In the genomic region with DNA sequence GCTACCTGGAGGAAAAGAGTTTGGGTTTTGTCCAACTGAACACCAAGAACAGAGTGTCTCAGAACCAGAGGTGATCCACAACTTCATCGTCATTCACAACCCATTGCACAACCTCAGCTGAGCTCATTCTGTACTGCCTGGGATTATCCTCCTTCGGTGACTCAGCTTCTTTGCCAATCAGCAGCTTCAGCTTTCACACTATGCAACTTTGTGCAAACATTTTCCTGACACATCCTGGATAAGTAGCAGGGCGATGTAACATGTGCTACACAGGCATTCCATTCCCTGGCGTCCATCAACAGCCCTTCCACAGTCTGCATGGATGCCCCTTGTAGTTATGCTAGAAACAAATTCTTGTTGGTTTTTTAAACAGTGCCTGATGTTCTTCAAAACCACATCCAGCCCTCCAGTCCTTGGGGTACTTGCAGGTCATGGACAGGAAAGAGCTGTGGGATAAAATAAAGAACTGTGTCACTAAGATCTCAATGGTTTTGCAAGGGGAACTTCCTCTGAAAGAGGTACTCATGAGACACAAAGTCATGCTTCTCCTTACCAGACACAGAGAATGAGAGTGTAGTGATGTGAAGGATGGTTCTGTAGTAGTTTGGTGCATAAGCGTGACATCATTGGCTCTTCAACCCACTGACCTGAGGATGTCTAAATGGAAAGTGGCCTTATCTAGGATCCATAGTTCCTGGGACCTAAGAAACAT, we compare ENCODE assay signal across 12 cellular contexts.
DNase-seq lines count a peak whose midpoint lies in the region; ATAC-seq and TF ChIP-seq lines count a peak whose summit lies in the region.
"Had no signal": no experiment of that assay in that cellular context is flagged by ENCODE, and none has a peak within 500 bp of the region (broad histone marks: within the 10 kb centered on the region; RNA-seq: fewer than 3 reads in every experiment).

No MANE protein-coding gene starts in this region.

- 25% methylated on average over 2 of the region's 5 CpGs; no CpG with 5 or more reads in 1 of the 2 experiments for WGBS in IMR-90 (ENCODE audit: extremely low coverage in 2 of 2, insufficient read length in 1 of 2), 2 experiments

- no peak overlapping the region for H3K14ac ChIP-seq in IMR-90 (replicated peaks; ENCODE audit: low read depth, low read length)

- H2BK5ac ChIP-seq in IMR-90 (ENCODE audit: low read depth, low read length, poor library complexity, severe bottlenecking), result no peak overlapping the region

- no peak overlapping the region for H2BK15ac ChIP-seq in IMR-90 (ENCODE audit: low read depth, low read length)

- H3K4me2 ChIP-seq in IMR-90 (ENCODE audit: low read depth, low read length), result no peak overlapping the region

- intact Hi-C loops in IMR-90 (cut with micrococcal nuclease), result no loop called here

- no peak overlapping the region; the same call in 1 of the 2 replicates for H3K27ac ChIP-seq in IMR-90 (ENCODE audit: insufficient read depth, low read length)
- H3K27ac ChIP-seq: heart left ventricle, pancreas had no signal

- no peaks in the 10 kb centered on the region for H3K79me1 ChIP-seq in IMR-90 (ENCODE audit: low read depth in 1 of 2, low read length in 2 of 2)

- H2AK5ac ChIP-seq in IMR-90 (ENCODE audit: low read depth, low read length), result no peak overlapping the region

- in situ Hi-C loops in IMR-90 (cut with MboI; ENCODE audit: low sequenced_read_pairs), result no loop called here

- H3K27me3 ChIP-seq in IMR-90 (ENCODE audit: control insufficient read depth, insufficient read depth, low read length), result no peaks in the 10 kb centered on the region
- H3K27me3 ChIP-seq: heart left ventricle, pancreas had no signal

- CTCF ChIA-PET in IMR-90 (lab: Yijun Ruan, JAX), result no interaction called here

- TF ChIP-seq POLR2A in IMR-90 (IDR thresholded peaks at IDR 0.05; ENCODE audit: low read depth, low read length), result no peak

- H3K9me3 ChIP-seq in IMR-90 (ENCODE audit: control insufficient read depth, insufficient read depth, low read length), result no peaks in the 10 kb centered on the region
- H3K9me3 ChIP-seq: pancreas had no signal

- no peak overlapping the region for H2BK20ac ChIP-seq in IMR-90 (ENCODE audit: low read depth, low read length)

- dilution Hi-C loops in IMR-90 (cut with HindIII; ENCODE audit: low sequenced_read_pairs, unreplicated experiment), result no loop called here

- H3K4me1 ChIP-seq in IMR-90 (ENCODE audit: control insufficient read depth, insufficient read depth, low read length), result no peaks in the 10 kb centered on the region
- H3K4me1 ChIP-seq: heart left ventricle, pancreas had no signal

- TF ChIP-seq RAD21 in IMR-90 (IDR thresholded peaks at IDR 0.05; ENCODE audit: low read length), result no peak

- BruUV-seq in IMR-90 (replicated peaks; lab: Mats Ljungman, UMichigan), result no TSS peak

- no peaks in the 10 kb centered on the region for H4K20me1 ChIP-seq in IMR-90 (ENCODE audit: insufficient read depth, low read length)

- POLR2A ChIA-PET in IMR-90 (lab: Charles Lee; ENCODE audit: unreplicated experiment), result no interaction called here

- no peak overlapping the region; the same call in 1 of the 2 replicates for H4K5ac ChIP-seq in IMR-90 (ENCODE audit: low read depth, low read length)

- H4K8ac ChIP-seq in IMR-90 (ENCODE audit: low read depth in 2 of 2, low read length in 2 of 2), result no peak overlapping the region

- ATAC-seq in IMR-90 (ENCODE audit: low read depth) (peak; percentile 88), GM18867 (IDR thresholded peaks at IDR 0.05; ENCODE audit: unreplicated experiment) (no peak)

- H3K9me1 ChIP-seq in IMR-90 (ENCODE audit: insufficient read depth, low read length), result no peaks in the 10 kb centered on the region

- H3K4ac ChIP-seq in IMR-90 (ENCODE audit: low read depth, low read length), result no peak overlapping the region

- no peak overlapping the region for H3K56ac ChIP-seq in IMR-90 (ENCODE audit: extremely low read depth, insufficient read depth, low read length)

- peak; percentile 4 for DNase-seq in AG08396 (ENCODE audit: low spot score)
- DNase-seq in IMR-90, result peak; percentile 67
- peak; percentile 53 for DNase-seq in amniotic stem cell (lab: John Stamatoyannopoulos, UW)
- DNase-seq in iPS-NIHi7 (ENCODE audit: extremely low spot score), result peak; percentile 10
- no peak for DNase-seq in DMS 273 treated with DMSO at 0.1 percent for 48 hours (lab: John Stamatoyannopoulos, UW)
- no peak for DNase-seq in iPS-NIHi11 (ENCODE audit: low spot score)
- DNase-seq in NCI-H2081 treated with DMSO at 0.1 percent for 48 hours (lab: John Stamatoyannopoulos, UW), result no peak
- DNase-seq: activated naive CD4-positive, alpha-beta T cell treated with anti-CD3 and anti-CD28 coated beads, Interleukin-2, amount 10 ng/mL, durations not matched to agents 7 days and 5 days; NCI-H1436; pancreas had no signal

- H4K91ac ChIP-seq in IMR-90 (ENCODE audit: insufficient read depth, low read depth, low read length), result no peak overlapping the region

- H3K23ac ChIP-seq in IMR-90 (ENCODE audit: low read depth, low read length), result no peak overlapping the region

- no peaks in the 10 kb centered on the region for H3K36me3 ChIP-seq in IMR-90 (ENCODE audit: control insufficient read depth, insufficient read depth, low read length)
- H3K36me3 ChIP-seq: heart left ventricle, pancreas had no signal

- no peak for TF ChIP-seq CTCF in IMR-90 (conservative IDR thresholded peaks at IDR 0.05; ENCODE audit: low read depth, low read length)

- H3K18ac ChIP-seq in IMR-90 (ENCODE audit: low read depth, low read length), result no peak overlapping the region; the same call in 1 of the 2 replicates

- H2AK9ac ChIP-seq in IMR-90 (replicated peaks; ENCODE audit: low read depth, low read length, poor library complexity), result no peak overlapping the region

- H3K4me3 ChIP-seq in IMR-90 (ENCODE audit: insufficient read depth, low read depth, low read length), result no peak overlapping the region
- H3K4me3 ChIP-seq: heart left ventricle, pancreas had no signal

- no peak overlapping the region for H2AFZ ChIP-seq in IMR-90 (replicated peaks; ENCODE audit: low read length, poor library complexity)

- no peak overlapping the region for H3K9ac ChIP-seq in IMR-90 (ENCODE audit: low read depth, low read length)

- no peak overlapping the region for H2BK120ac ChIP-seq in IMR-90 (ENCODE audit: low read depth, low read length)

TF ChIP-seq in IMR-90, 13 proteins besides CTCF, POLR2A, EP300 and RAD21:
- TF ChIP-seq CEBPB (IDR thresholded peaks at IDR 0.05; ENCODE audit: low read depth, low read length), result peak; percentile 85
- TF ChIP-seq NFE2L2 (IDR thresholded peaks at IDR 0.05; ENCODE audit: low read depth, low read length), result peak; percentile 39; the same call in 1 of the 2 replicates
- TF ChIP-seq CHD1 (IDR thresholded peaks at IDR 0.05; ENCODE audit: low read depth, low read length), result no peak
- TF ChIP-seq SMC3 (IDR thresholded peaks at IDR 0.05; ENCODE audit: low read depth, low read length), result no peak
TF ChIP-seq in IMR-90: peak in this region for 2.

Comparison
In these comparisons a context has a peak if more than half of its experiments do, and no peak if none do; other contexts are left out.
1. DNase-seq: peak in AG08396 (single experiment), IMR-90 (single experiment), amniotic stem cell (single experiment) and iPS-NIHi7 (single experiment); none in DMS 273 treated with DMSO at 0.1 percent for 48 hours (single experiment), iPS-NIHi11 (single experiment) and NCI-H2081 treated with DMSO at 0.1 percent for 48 hours (single experiment).